ENCODE assay signal across 8 cellular contexts in the genomic region with DNA sequence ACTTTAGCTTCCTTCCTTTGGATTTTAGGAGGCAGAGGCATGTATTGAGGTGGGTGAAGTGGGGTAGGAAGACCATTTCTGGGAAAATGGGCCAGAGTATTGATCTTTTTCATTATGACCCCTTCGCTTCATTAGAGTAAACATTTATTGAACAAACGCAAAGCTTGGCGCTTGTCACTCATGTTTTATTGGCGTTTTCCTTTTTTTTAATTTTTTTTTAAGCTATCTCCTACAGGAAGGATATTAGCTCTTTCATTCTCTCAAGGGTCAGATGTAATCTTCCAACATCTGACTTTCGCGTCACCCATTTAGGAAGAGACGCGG. TPM values are rescaled to one million over a fixed set of nuclear protein-coding genes. Genes with fewer than 3 reads are reported as not detected.
A peak's percentile ranks its signal among the peaks of the same experiment; 100 is the strongest.
DNase-seq lines count a peak whose midpoint lies in the region; ATAC-seq and TF ChIP-seq lines count a peak whose summit lies in the region.

No MANE protein-coding gene starts in this region.

- no peak overlapping the region for H2BK15ac ChIP-seq in IMR-90 (ENCODE audit: low read depth, low read length)

- peak overlapping the region; percentile 24 to 74; a peak in 2 of 4 replicates for H4K8ac ChIP-seq in IMR-90 (ENCODE audit: low read depth in 2 of 2, low read length in 2 of 2)

- H3K4me3 ChIP-seq in A673 (ENCODE audit: low read depth, low read length, poor library complexity, severe bottlenecking) = peak overlapping the region; percentile 90
- H3K4me3 ChIP-seq in IMR-90 (ENCODE audit: insufficient read depth, low read depth, low read length) = peak overlapping the region; percentile 89; the same call in 1 of the 2 replicates
- H3K4me3 ChIP-seq in cardiac fibroblast (replicated peaks in 1 of 2; ENCODE audit: low read depth in 2 of 2, low read length in 2 of 2) = peak overlapping the region; percentile 93 to 95

- peaks cover 0 to 3% (median 0%) of the 10 kb centered on the region in 3 donors for H3K27me3 Mint-ChIP-seq in naive B cell

- H2AK5ac ChIP-seq in IMR-90 (ENCODE audit: low read depth, low read length) = no peak overlapping the region

- H3K27me3 ChIP-seq in A673 (replicated peaks; ENCODE audit: insufficient read depth, low read depth, low read length, poor library complexity) (no peaks in the 10 kb centered on the region), IMR-90 (ENCODE audit: control insufficient read depth, insufficient read depth, low read length) (no peaks in the 10 kb centered on the region)

- no peak overlapping the region for H3K9ac ChIP-seq in IMR-90 (ENCODE audit: low read depth, low read length)

- BruUV-seq in A673 (replicated peaks; lab: Mats Ljungman, UMichigan) (no TSS peak), IMR-90 (replicated peaks; lab: Mats Ljungman, UMichigan) (no TSS peak)

- H2AK9ac ChIP-seq in IMR-90 (replicated peaks; ENCODE audit: low read depth, low read length, poor library complexity) = no peak overlapping the region

- H3K18ac ChIP-seq in IMR-90 (ENCODE audit: low read depth, low read length) = no peak overlapping the region

- H3K36me3 ChIP-seq in A673 (ENCODE audit: insufficient read depth, low read length, poor library complexity, severe bottlenecking) (peaks cover 17% of the 10 kb centered on the region), IMR-90 (ENCODE audit: control insufficient read depth, insufficient read depth, low read length) (peaks cover 7% of the 10 kb centered on the region)

- H3K9me1 ChIP-seq in IMR-90 (ENCODE audit: insufficient read depth, low read length) = no peaks in the 10 kb centered on the region

- intact Hi-C loops in A673 (cut with micrococcal nuclease; ENCODE audit: unreplicated experiment) (loop anchor here (5.0 kb wide), 1 partner anchor 78 kb away; no protein-coding TSS in a partner anchor), IMR-90 (cut with micrococcal nuclease) (loop anchor here (5.0 kb wide), 4 partner anchors 78 to 837 kb away; no protein-coding TSS in a partner anchor)

- peaks cover 17% of the 10 kb centered on the region for H3K4me1 ChIP-seq in A673 (ENCODE audit: insufficient read depth, low read length, poor library complexity, severe bottlenecking)
- H3K4me1 ChIP-seq in IMR-90 (ENCODE audit: control insufficient read depth, insufficient read depth, low read length) = peaks cover 4% of the 10 kb centered on the region

- H3K4ac ChIP-seq in IMR-90 (ENCODE audit: low read depth, low read length) = peak overlapping the region; percentile 8; the same call in 1 of the 2 replicates

- peaks cover 0 to 14% of the 10 kb centered on the region in 2 donors for H3K36me3 Mint-ChIP-seq in naive B cell

- no peak overlapping the region for H2BK120ac ChIP-seq in IMR-90 (ENCODE audit: low read depth, low read length)

- dilution Hi-C loops in IMR-90 (cut with HindIII; ENCODE audit: low sequenced_read_pairs, unreplicated experiment) = no loop called here

- no CpG with 5 or more reads among the region's 8 CpGs for WGBS in IMR-90 (ENCODE audit: extremely low coverage in 2 of 2, insufficient read length in 1 of 2), 2 experiments

- peaks cover 3 to 24% of the 10 kb centered on the region in 2 experiments for H3K79me1 ChIP-seq in IMR-90 (ENCODE audit: low read depth in 1 of 2, low read length in 2 of 2)

- H3K27ac ChIP-seq in A673 (ENCODE audit: low read depth, low read length, poor library complexity, severe bottlenecking) = peak overlapping the region; percentile 99
- H3K27ac ChIP-seq in IMR-90 (ENCODE audit: insufficient read depth, low read length) = no peak overlapping the region

- no peak overlapping the region for H4K91ac ChIP-seq in IMR-90 (ENCODE audit: insufficient read depth, low read depth, low read length)

- no peak for TF ChIP-seq POLR2A in IMR-90 (IDR thresholded peaks at IDR 0.05; ENCODE audit: low read depth, low read length)

- peak overlapping the region; percentile 43; the same call in 1 of the 2 replicates for H3K4me2 ChIP-seq in IMR-90 (ENCODE audit: low read depth, low read length)

- no peak for TF ChIP-seq RAD21 in IMR-90 (IDR thresholded peaks at IDR 0.05; ENCODE audit: low read length)

- no peak for TF ChIP-seq CTCF in A673 (conservative IDR thresholded peaks at IDR 0.05; ENCODE audit: low read depth, low read length)
- TF ChIP-seq CTCF in IMR-90 (conservative IDR thresholded peaks at IDR 0.05; ENCODE audit: low read depth, low read length) = no peak
- no peak for TF ChIP-seq CTCF in cardiac fibroblast (IDR thresholded peaks at IDR 0.05; ENCODE audit: low read depth, low read length)

- H3K27ac Mint-ChIP-seq in naive B cell = peak overlapping the region; percentile 94 to 98 (median 97)

- H3K14ac ChIP-seq in IMR-90 (replicated peaks; ENCODE audit: low read depth, low read length) = no peak overlapping the region

- H4K5ac ChIP-seq in IMR-90 (ENCODE audit: low read depth, low read length) = peak overlapping the region; percentile 37; the same call in 1 of the 2 replicates

- no peak overlapping the region for H3K23ac ChIP-seq in IMR-90 (ENCODE audit: low read depth, low read length)

- H3K4me1 Mint-ChIP-seq in naive B cell = peaks cover 54 to 83% (median 77%) of the 10 kb centered on the region in 3 donors

- CTCF ChIA-PET in A673 (lab: Charles Lee) = no interaction called here
- CTCF ChIA-PET in IMR-90 (lab: Yijun Ruan, JAX) = interaction anchor here (0.6 to 1.5 kb wide), 3 partner anchors 9 to 179 kb away, joined by 3 to 4 read pairs (median 3); no protein-coding TSS in a partner anchor

- DNase-seq in A673 (ENCODE audit: low spot score) = no peak
- DNase-seq in IMR-90 = no peak
- no peak for DNase-seq in cardiac fibroblast (ENCODE audit: low read depth in 2 of 2)
- no peak for DNase-seq in naive B cell
- DNase-seq in COLO668 (lab: John Stamatoyannopoulos, UW; ENCODE audit: unreplicated experiment) = no peak
- no peak for DNase-seq in HPDE6-E6E7 (ENCODE audit: extremely low spot score)

- H3K4me3 Mint-ChIP-seq in naive B cell = peak overlapping the region; percentile 92 to 98 (median 95)

- H3K56ac ChIP-seq in IMR-90 (ENCODE audit: extremely low read depth, insufficient read depth, low read length) = no peak overlapping the region

- POLR2A ChIA-PET in A673 (lab: Charles Lee; ENCODE audit: low non-redundant PET) (no interaction called here), IMR-90 (lab: Charles Lee; ENCODE audit: unreplicated experiment) (interaction anchor here (0.6 kb wide), 1 partner anchor 96 kb away, joined by 5 read pairs; no protein-coding TSS in a partner anchor)

- H3K9me3 Mint-ChIP-seq in naive B cell = peaks cover 0 to 2% (median 0%) of the 10 kb centered on the region in 7 donors

- H2BK20ac ChIP-seq in IMR-90 (ENCODE audit: low read depth, low read length) = no peak overlapping the region

- H3K9me3 ChIP-seq in A673 (ENCODE audit: low read depth, low read length, poor library complexity, severe bottlenecking) (no peaks in the 10 kb centered on the region), IMR-90 (ENCODE audit: control insufficient read depth, insufficient read depth, low read length) (no peaks in the 10 kb centered on the region)

- ATAC-seq in IMR-90 (ENCODE audit: low read depth) (no peak), naive B cell (ENCODE audit: low read depth in 2 of 2) (no peak), GM19455 (IDR thresholded peaks at IDR 0.05; ENCODE audit: unreplicated experiment) (no peak), GM21737 (IDR thresholded peaks at IDR 0.05; ENCODE audit: unreplicated experiment) (no peak)

- peaks cover 42% of the 10 kb centered on the region for H4K20me1 ChIP-seq in IMR-90 (ENCODE audit: insufficient read depth, low read length)

- peak overlapping the region; percentile 93 for H2AFZ ChIP-seq in IMR-90 (replicated peaks; ENCODE audit: low read length, poor library complexity)

- in situ Hi-C loops in IMR-90 (cut with MboI; ENCODE audit: low sequenced_read_pairs) = no loop called here

- H2BK5ac ChIP-seq in IMR-90 (ENCODE audit: low read depth, low read length, poor library complexity, severe bottlenecking) = peak overlapping the region; percentile 35

TF ChIP-seq in IMR-90, 13 proteins besides CTCF, POLR2A, EP300 and RAD21 (continues in another document):
- TF ChIP-seq SMC3 (IDR thresholded peaks at IDR 0.05; ENCODE audit: low read depth, low read length) = no peak
- no peak for TF ChIP-seq FOS (IDR thresholded peaks at IDR 0.05; ENCODE audit: low read depth, low read length)
- no peak for TF ChIP-seq ELK1 (IDR thresholded peaks at IDR 0.05; ENCODE audit: borderline replicate concordance, low read depth, low read length)
- no peak for TF ChIP-seq MXI1 (IDR thresholded peaks at IDR 0.05; ENCODE audit: borderline replicate concordance, low read depth, low read length)
- TF ChIP-seq NFE2L2 (IDR thresholded peaks at IDR 0.05; ENCODE audit: low read depth, low read length) = no peak
- TF ChIP-seq CEBPB (IDR thresholded peaks at IDR 0.05; ENCODE audit: low read depth, low read length) = no peak
- no peak for TF ChIP-seq BHLHE40 (IDR thresholded peaks at IDR 0.05; ENCODE audit: low read depth, low read length)
- TF ChIP-seq MAZ (IDR thresholded peaks at IDR 0.05; ENCODE audit: borderline replicate concordance, low read depth, low read length) = no peak
- TF ChIP-seq RFX5 (IDR thresholded peaks at IDR 0.05; ENCODE audit: low read depth, low read length) = no peak
- TF ChIP-seq RCOR1 (IDR thresholded peaks at IDR 0.05; ENCODE audit: insufficient replicate concordance, low read length) = no peak
- TF ChIP-seq MAFK (IDR thresholded peaks at IDR 0.05; ENCODE audit: low read depth, low read length) = no peak
- no peak for TF ChIP-seq CHD1 (IDR thresholded peaks at IDR 0.05; ENCODE audit: low read depth, low read length)

RNA-seq across cellular contexts. Expression of gene SUB1, which starts 0.3 kb away (rescaled TPM):
- 324 and 331 TPM in 2 replicates for total RNA-seq in A673 (2021)
- total RNA-seq in IMR-90 (2012; rRNA removed) = 19.5 and 90.5 TPM in 2 replicates
- polyA plus RNA-seq in IMR-90 (2012; rRNA removed) = 117 and 155 TPM in 2 replicates
- 3.1 and 6.0 TPM in 2 replicates for polyA plus RNA-seq in IMR-90 (2012; cell fraction: cytosol; rRNA removed)
- polyA plus RNA-seq in IMR-90 (2012; cell fraction: nucleus; rRNA removed; ENCODE audit: low replicate concordance) = 4.2 and 27.6 TPM in 2 replicates
- 100 to 1,000 TPM; 393 to 545 (median 438) TPM for polyA plus RNA-seq in naive B cell (ENCODE audit: low read depth in 6 of 6)
